Comparison of ENCODE assay signal across 1 cellular context in genomic region chr3:47611577-47611976, GRCh38.
TF ChIP-seq lines count a peak whose summit lies in the region.

No MANE protein-coding gene starts in this region.

TF ChIP-seq in K562, 482 proteins besides CTCF, POLR2A, EP300 and RAD21 (continued from another document):
- TF ChIP-seq JUND (IDR thresholded peaks at IDR 0.05; ENCODE audit: borderline replicate concordance, low read depth, low read length) (no peak), JUND (tag; IDR thresholded peaks at IDR 0.05; ENCODE audit: borderline replicate concordance, low read depth, low read length) (no peak)
